Comparison of ENCODE assay signal across 8 cellular contexts in genomic region chr18:2570772-2571199, GRCh38. TPM values are rescaled to one million over a fixed set of nuclear protein-coding genes. Genes with fewer than 3 reads are reported as not detected.
A peak's percentile ranks its signal among the peaks of the same experiment; 100 is the strongest.
DNase-seq lines count a peak whose midpoint lies in the region; ATAC-seq, FAIRE-seq and TF ChIP-seq lines count a peak whose summit lies in the region.

No MANE protein-coding gene starts in this region.

- peak; percentile 30 for ATAC-seq in HG02973 (IDR thresholded peaks at IDR 0.05; ENCODE audit: unreplicated experiment)
- ATAC-seq in stimulated activated effector memory CD8-positive, alpha-beta T cell treated with anti-CD3 and anti-CD28 coated beads, Interleukin-12 subunit alpha, Interleukin-12 subunit beta, amount 100 ng/mL, for 72 hours, result peak; percentile 71

- intact Hi-C loops in activated CD4-positive, alpha-beta memory T cell treated with anti-CD3 and anti-CD28 coated beads for 36 hours (cut with micrococcal nuclease), result loop anchor here (1.0 to 10.0 kb wide), 8 partner anchors 58 to 1758 kb away; partner anchors contain the start of gene YES1

- POLR2A ChIA-PET in activated CD4-positive, alpha-beta memory T cell treated with anti-CD3 and anti-CD28 coated beads for 36 hours (lab: Charles Lee), result interaction anchor here (0.5 to 1.8 kb wide), 3 partner anchors 13 to 86 kb away, joined by 3 to 12 read pairs (median 3); no protein-coding TSS in a partner anchor

- no peaks in the 10 kb centered on the region for H3K27me3 Mint-ChIP-seq in activated CD4-positive, alpha-beta memory T cell treated with anti-CD3 and anti-CD28 coated beads for 36 hours
- H3K27me3 Mint-ChIP-seq in endothelial cell (ENCODE audit: unreplicated experiment) (peaks cover 4% of the 10 kb centered on the region), mesothelial cell of epicardium (ENCODE audit: low read depth) (no peaks in the 10 kb centered on the region)

- peaks cover 32% of the 10 kb centered on the region for H3K36me3 Mint-ChIP-seq in activated CD4-positive, alpha-beta memory T cell treated with anti-CD3 and anti-CD28 coated beads for 36 hours
- H3K36me3 Mint-ChIP-seq in endothelial cell (ENCODE audit: low read depth, unreplicated experiment) (no peaks in the 10 kb centered on the region), mesothelial cell of epicardium (peaks cover 3% of the 10 kb centered on the region)
- H3K36me3 Mint-ChIP-seq in stimulated activated effector memory CD8-positive, alpha-beta T cell treated with anti-CD3 and anti-CD28 coated beads, Interleukin-12 subunit alpha, Interleukin-12 subunit beta, amount 100 ng/mL, for 72 hours, result peaks cover 65% of the 10 kb centered on the region

- FAIRE-seq in GM18507 (lab: Jason Lieb, UNC), result no peak

- peaks cover 48% of the 10 kb centered on the region for H3K4me1 Mint-ChIP-seq in activated CD4-positive, alpha-beta memory T cell treated with anti-CD3 and anti-CD28 coated beads for 36 hours (ENCODE audit: low read depth)
- H3K4me1 Mint-ChIP-seq in endothelial cell (ENCODE audit: unreplicated experiment) (peaks cover 40% of the 10 kb centered on the region), mesothelial cell of epicardium (peaks cover 42% of the 10 kb centered on the region)
- H3K4me1 Mint-ChIP-seq in stimulated activated effector memory CD8-positive, alpha-beta T cell treated with anti-CD3 and anti-CD28 coated beads, Interleukin-12 subunit alpha, Interleukin-12 subunit beta, amount 100 ng/mL, for 72 hours, result peaks cover 47% of the 10 kb centered on the region

- no peaks in the 10 kb centered on the region for H3K9me3 Mint-ChIP-seq in activated CD4-positive, alpha-beta memory T cell treated with anti-CD3 and anti-CD28 coated beads for 36 hours
- H3K9me3 Mint-ChIP-seq in endothelial cell (ENCODE audit: unreplicated experiment) (no peaks in the 10 kb centered on the region), mesothelial cell of epicardium (no peaks in the 10 kb centered on the region)
- no peaks in the 10 kb centered on the region for H3K9me3 Mint-ChIP-seq in stimulated activated effector memory CD8-positive, alpha-beta T cell treated with anti-CD3 and anti-CD28 coated beads, Interleukin-12 subunit alpha, Interleukin-12 subunit beta, amount 100 ng/mL, for 72 hours

- TF ChIP-seq CTCF in endothelial cell (IDR thresholded peaks at IDR 0.05; ENCODE audit: unreplicated experiment) (no peak), mesothelial cell of epicardium (IDR thresholded peaks at IDR 0.05; ENCODE audit: unreplicated experiment) (no peak)

- DNase-seq in AG08395 (ENCODE audit: low spot score) (peak; percentile 76), GM18507 (ENCODE audit: extremely low spot score, insufficient read length, low read depth) (peak; percentile 18), NCI-H510A (lab: John Stamatoyannopoulos, UW) (peak; percentile 38), endothelial cell (ENCODE audit: low spot score) (peak; percentile 66), mesothelial cell of epicardium (ENCODE audit: low spot score in 2 of 2, unreplicated experiment in 2 of 2) (peak; percentile 37 to 69)
- peak; percentile 72 for DNase-seq in activated CD4-positive, alpha-beta memory T cell treated with anti-CD3 and anti-CD28 coated beads for 36 hours
- DNase-seq in stimulated activated effector memory CD8-positive, alpha-beta T cell treated with anti-CD3 and anti-CD28 coated beads, Interleukin-12 subunit alpha, Interleukin-12 subunit beta, amount 100 ng/mL, for 72 hours (ENCODE audit: low spot score in 2 of 2), result no peak

- peak overlapping the region; percentile 95 for H3K27ac Mint-ChIP-seq in activated CD4-positive, alpha-beta memory T cell treated with anti-CD3 and anti-CD28 coated beads for 36 hours
- peak overlapping the region; percentile 97 for H3K27ac Mint-ChIP-seq in endothelial cell (ENCODE audit: unreplicated experiment)
- H3K27ac Mint-ChIP-seq in mesothelial cell of epicardium, result peak overlapping the region; percentile 98
- H3K27ac Mint-ChIP-seq in stimulated activated effector memory CD8-positive, alpha-beta T cell treated with anti-CD3 and anti-CD28 coated beads, Interleukin-12 subunit alpha, Interleukin-12 subunit beta, amount 100 ng/mL, for 72 hours, result peak overlapping the region; percentile 100

- CTCF ChIA-PET in activated CD4-positive, alpha-beta memory T cell treated with anti-CD3 and anti-CD28 coated beads for 36 hours (lab: Charles Lee), result interaction anchor here (0.6 to 2.2 kb wide), 4 partner anchors 23 to 86 kb away, joined by 3 to 9 read pairs (median 4); no protein-coding TSS in a partner anchor

- peak overlapping the region; percentile 96 for H3K4me3 Mint-ChIP-seq in activated CD4-positive, alpha-beta memory T cell treated with anti-CD3 and anti-CD28 coated beads for 36 hours
- peak overlapping the region; percentile 98 for H3K4me3 Mint-ChIP-seq in endothelial cell (ENCODE audit: unreplicated experiment)
- peak overlapping the region; percentile 97 for H3K4me3 Mint-ChIP-seq in mesothelial cell of epicardium
- H3K4me3 Mint-ChIP-seq in stimulated activated effector memory CD8-positive, alpha-beta T cell treated with anti-CD3 and anti-CD28 coated beads, Interleukin-12 subunit alpha, Interleukin-12 subunit beta, amount 100 ng/mL, for 72 hours, result peak overlapping the region; percentile 99

RNA-seq across cellular contexts. Expression of gene METTL4, which starts 0.5 kb away (rescaled TPM):
- total RNA-seq in activated CD4-positive, alpha-beta memory T cell treated with anti-CD3 and anti-CD28 coated beads for 36 hours, result 10 to 100 TPM; 19.6 to 23.0 TPM
- 13.8 TPM for total RNA-seq in endothelial cell (ENCODE audit: unreplicated experiment)
- 9.6 to 14.4 TPM (median 10.7 TPM) in 3 replicates for total RNA-seq in mesothelial cell of epicardium

RNA-seq across cellular contexts. Expression of gene NDC80, which starts 0.6 kb away (rescaled TPM):
- 10 to 100 TPM; 79.3 to 83.1 TPM for total RNA-seq in activated CD4-positive, alpha-beta memory T cell treated with anti-CD3 and anti-CD28 coated beads for 36 hours
- total RNA-seq in endothelial cell (ENCODE audit: unreplicated experiment) (8.6 TPM), mesothelial cell of epicardium (13.4 to 16.1 TPM (median 15.0 TPM) in 3 replicates)

Comparison
In these comparisons a context has a peak if more than half of its experiments do, and no peak if none do; other contexts are left out.
1. DNase-seq: peak in AG08395 (single experiment), GM18507 (single experiment), NCI-H510A (single experiment), activated CD4-positive, alpha-beta memory T cell treated with anti-CD3 and anti-CD28 coated beads for 36 hours (single experiment), endothelial cell (single experiment) and mesothelial cell of epicardium (2 of 2); none in stimulated activated effector memory CD8-positive, alpha-beta T cell treated with anti-CD3 and anti-CD28 coated beads, Interleukin-12 subunit alpha, Interleukin-12 subunit beta, amount 100 ng/mL, for 72 hours (0 of 2).
2. Peak in every context shown above with its lines, with median percentiles within 50 percentile points of each other: H3K27ac Mint-ChIP-seq and H3K4me3 Mint-ChIP-seq.